ENCODE assay signal across 15 cellular contexts in the genomic region with DNA sequence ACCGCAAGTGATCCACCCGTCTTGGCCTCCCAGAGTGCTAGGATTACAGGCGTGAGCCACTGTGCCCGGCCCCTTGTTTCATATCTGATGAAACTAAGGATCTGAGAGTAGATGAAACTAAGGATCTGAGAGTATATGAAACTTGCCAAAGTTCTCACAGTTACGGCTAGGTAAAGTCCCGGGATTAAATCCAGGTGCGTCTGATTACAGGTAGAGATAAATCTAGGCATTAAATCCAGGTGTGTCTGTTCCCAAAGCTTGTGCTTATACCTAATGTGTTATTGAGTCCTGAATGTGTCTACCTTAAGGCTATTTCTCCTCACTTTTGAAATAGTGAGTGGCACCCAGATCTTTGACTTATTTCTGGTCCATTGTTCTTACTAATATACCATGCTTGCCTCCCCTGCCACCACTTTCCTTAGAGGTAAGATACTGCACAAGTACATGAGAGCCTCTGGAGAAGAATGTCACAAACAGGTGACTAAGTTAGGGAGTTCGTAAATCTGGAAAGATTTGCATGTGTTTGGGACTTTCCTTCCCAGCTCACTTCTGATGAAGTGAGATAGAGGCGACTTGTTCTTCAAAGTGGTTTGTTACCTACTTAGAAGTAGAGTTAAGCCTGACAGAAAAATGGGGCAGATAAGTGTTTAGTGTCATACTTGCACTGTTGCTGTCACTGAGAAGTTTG.
"Had no signal": no experiment of that assay in that cellular context is flagged by ENCODE, and none has a peak within 500 bp of the region (broad histone marks: within the 10 kb centered on the region; RNA-seq: fewer than 3 reads in every experiment).

No MANE protein-coding gene starts in this region.

- H3K27ac Mint-ChIP-seq: activated B cell treated with CpG ODN at 0.5 μM for 24 hours; endodermal cell; natural killer cell treated with Interleukin-12 subunit alpha and Interleukin-12 subunit beta and Interleukin-15 and Interleukin-18, amount 100 ng/mL, for 72 hours had no signal

- H3K36me3 Mint-ChIP-seq: natural killer cell treated with Interleukin-12 subunit alpha and Interleukin-12 subunit beta and Interleukin-15 and Interleukin-18, amount 100 ng/mL, for 72 hours had no signal

- ATAC-seq: natural killer cell treated with Interleukin-12 subunit alpha and Interleukin-12 subunit beta and Interleukin-15 and Interleukin-18, amount 100 ng/mL, for 72 hours; right cardiac atrium had no signal

- H3K9me3 ChIP-seq: ascending aorta had no signal

- H3K4me3 Mint-ChIP-seq: activated B cell treated with CpG ODN at 0.5 μM for 24 hours; endodermal cell; natural killer cell treated with Interleukin-12 subunit alpha and Interleukin-12 subunit beta and Interleukin-15 and Interleukin-18, amount 100 ng/mL, for 72 hours had no signal

- H3K9me3 Mint-ChIP-seq: activated B cell treated with CpG ODN at 0.5 μM for 24 hours; endodermal cell; natural killer cell treated with Interleukin-12 subunit alpha and Interleukin-12 subunit beta and Interleukin-15 and Interleukin-18, amount 100 ng/mL, for 72 hours had no signal

- H3K27me3 ChIP-seq: ascending aorta had no signal

- H3K27ac ChIP-seq: ascending aorta had no signal

- H3K4me3 ChIP-seq: ascending aorta had no signal

- DNase-seq: activated B cell treated with CpG ODN at 0.5 μM for 24 hours; activated CD4-positive, alpha-beta T cell treated with anti-CD3 and anti-CD28 coated beads, Interleukin-2, amount 50 U/mL, for 1 hour; activated T-cell treated with anti-CD3 and anti-CD28 coated beads, Interleukin-2, amount 50 U/mL, for 1 hour; endodermal cell; head of caudate nucleus; kidney glomerular epithelial cell; right cardiac atrium; small intestine; stimulated activated CD4-positive, alpha-beta T cell treated with anti-CD3 and anti-CD28 coated beads, Interleukin-4, amount 100 ng/mL, for 24 hours; stimulated activated naive CD4-positive, alpha-beta T cell; T-helper 2 cell; trophoblast cell had no signal

- H3K4me1 ChIP-seq: ascending aorta had no signal

- FAIRE-seq: frontal cortex, small intestine had no signal
